16 cellular contexts compared by ENCODE assay signal in the genomic region with DNA sequence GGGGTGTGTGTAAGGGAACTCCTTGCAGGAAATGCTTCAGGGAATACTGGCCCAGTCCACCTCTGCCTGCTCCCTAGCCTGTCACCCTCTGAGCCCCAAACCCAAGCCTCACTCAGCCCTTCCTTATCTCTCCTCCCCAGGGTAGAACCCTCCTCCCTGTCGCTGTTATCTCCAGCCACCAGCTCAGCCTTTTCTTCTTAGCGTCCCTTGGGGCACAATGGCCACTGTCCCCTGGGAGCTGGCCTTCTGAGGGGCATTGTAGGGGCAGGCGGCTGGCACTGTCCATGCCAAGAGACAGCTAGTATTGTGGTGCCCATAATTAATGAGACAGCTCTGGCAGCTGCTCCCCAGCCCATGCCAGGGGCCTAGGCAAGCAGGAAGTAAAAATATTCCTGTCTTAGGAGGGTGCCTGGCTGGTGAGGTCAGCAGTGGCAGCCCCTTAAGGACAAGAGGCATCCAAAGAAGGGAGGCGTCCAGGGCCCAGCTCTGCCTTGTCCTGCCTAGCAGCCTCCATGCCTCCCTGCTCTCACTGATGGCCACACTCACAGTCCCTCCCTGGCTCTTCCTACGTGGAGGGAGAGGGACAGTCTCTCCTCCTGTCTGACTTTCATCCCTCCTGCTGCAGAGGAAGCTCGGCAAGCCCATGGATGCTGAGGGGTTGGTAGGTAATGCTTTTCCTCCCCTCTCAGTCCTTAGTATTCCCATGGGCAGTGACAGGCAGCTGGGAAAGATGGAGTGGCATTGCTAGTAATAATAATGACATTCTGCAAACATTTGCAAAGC. TPM values are rescaled to one million over a fixed set of nuclear protein-coding genes. Genes with fewer than 3 reads are reported as not detected.
DNase-seq lines count a peak whose midpoint lies in the region; FAIRE-seq and TF ChIP-seq lines count a peak whose summit lies in the region.
"Had no signal": no experiment of that assay in that cellular context is flagged by ENCODE, and none has a peak within 500 bp of the region (broad histone marks: within the 10 kb centered on the region; RNA-seq: fewer than 3 reads in every experiment).

No MANE protein-coding gene starts in this region.

- H3K79me2 ChIP-seq in neural progenitor cell (ENCODE audit: low read depth): no peaks in the 10 kb centered on the region

- no peak overlapping the region for H2AFZ ChIP-seq in neural progenitor cell (replicated peaks)

- peak overlapping the region; percentile 87 for H3K27ac Mint-ChIP-seq in neural progenitor cell
- H3K27ac Mint-ChIP-seq: activated B cell treated with CpG ODN at 0.5 μM for 24 hours; activated naive CD8-positive, alpha-beta T cell treated with anti-CD3 and anti-CD28 coated beads, Interleukin-2, amount 50 U/mL, for 24 hours had no signal

- peaks cover 0 to 3% (median 0%) of the 10 kb centered on the region in 11 experiments; a peak in 2 of 22 replicates for H4K20me1 ChIP-seq in BLaER1 treated with 17β-estradiol and CSF1 and Interleukin-3, amounts not matched to agents 10 nM and 100 nM
- H4K20me1 ChIP-seq in neural progenitor cell (ENCODE audit: low read depth): peaks cover 24% of the 10 kb centered on the region

- H3K27ac ChIP-seq in BLaER1 treated with 17β-estradiol and CSF1 and Interleukin-3, amounts not matched to agents 10 nM and 100 nM: peak overlapping the region in 5 of 11 experiments; percentile 6 to 45 (median 10); a peak in 6 of 22 replicates
- H3K27ac ChIP-seq in caudate nucleus (ENCODE audit: low read depth, low read length): peak overlapping the region; percentile 83
- no peak overlapping the region for H3K27ac ChIP-seq in neural progenitor cell

- H3K4me1 Mint-ChIP-seq in neural progenitor cell: peaks cover 45% of the 10 kb centered on the region

- H3K4me1 ChIP-seq in BLaER1 treated with 17β-estradiol and CSF1 and Interleukin-3, amounts not matched to agents 10 nM and 100 nM: peaks cover 41 to 76% (median 69%) of the 10 kb centered on the region in 10 experiments
- H3K4me1 ChIP-seq in neural progenitor cell: peaks cover 31% of the 10 kb centered on the region

- H3K9me3 Mint-ChIP-seq in neural progenitor cell: no peaks in the 10 kb centered on the region
- H3K9me3 Mint-ChIP-seq: activated B cell treated with CpG ODN at 0.5 μM for 24 hours; activated naive CD8-positive, alpha-beta T cell treated with anti-CD3 and anti-CD28 coated beads, Interleukin-2, amount 50 U/mL, for 24 hours had no signal

- no peaks in the 10 kb centered on the region for H3K9me3 ChIP-seq in BLaER1 treated with 17β-estradiol and CSF1 and Interleukin-3, amounts not matched to agents 10 nM and 100 nM (replicated peaks in 1 of 11)
- no peaks in the 10 kb centered on the region for H3K9me3 ChIP-seq in neural progenitor cell (ENCODE audit: low read depth)
- H3K9me3 ChIP-seq: upper lobe of left lung had no signal

- H3K36me3 Mint-ChIP-seq in neural progenitor cell: no peaks in the 10 kb centered on the region

- H3K4me3 ChIP-seq in BLaER1 treated with 17β-estradiol and CSF1 and Interleukin-3, amounts not matched to agents 10 nM and 100 nM: no peak overlapping the region
- no peak overlapping the region for H3K4me3 ChIP-seq in neural progenitor cell
- H3K4me3 ChIP-seq: lung, upper lobe of left lung had no signal

- peak overlapping the region in 9 of 11 experiments; percentile 0 to 56 (median 31); a peak in 15 of 22 replicates for H3K4me2 ChIP-seq in BLaER1 treated with 17β-estradiol and CSF1 and Interleukin-3, amounts not matched to agents 10 nM and 100 nM
- H3K4me2 ChIP-seq in neural progenitor cell: no peak overlapping the region

- H3K36me3 ChIP-seq in BLaER1 treated with 17β-estradiol and CSF1 and Interleukin-3, amounts not matched to agents 10 nM and 100 nM: no peaks in the 10 kb centered on the region
- H3K36me3 ChIP-seq in neural progenitor cell: no peaks in the 10 kb centered on the region
- H3K36me3 ChIP-seq: upper lobe of left lung had no signal

- H3K27me3 ChIP-seq in BLaER1 treated with 17β-estradiol and CSF1 and Interleukin-3, amounts not matched to agents 10 nM and 100 nM: peaks cover 0 to 18% (median 8%) of the 10 kb centered on the region in 11 experiments; a peak in 12 of 22 replicates
- peaks cover 63% of the 10 kb centered on the region for H3K27me3 ChIP-seq in neural progenitor cell

- FAIRE-seq in HTR-8/SVneo (lab: Jason Lieb, UNC): no peak
- FAIRE-seq: GM12891 had no signal

- TF ChIP-seq CTCF in neural progenitor cell (IDR thresholded peaks at IDR 0.05): no peak

- peaks cover 25% of the 10 kb centered on the region for H3F3A ChIP-seq in neural progenitor cell (ENCODE audit: low read depth)

- H3K27me3 Mint-ChIP-seq in neural progenitor cell (ENCODE audit: insufficient read depth, low read depth): peaks cover 4% of the 10 kb centered on the region
- H3K27me3 Mint-ChIP-seq: activated B cell treated with CpG ODN at 0.5 μM for 24 hours had no signal

- DNase-seq in NCI-H2029 (lab: John Stamatoyannopoulos, UW): peak; percentile 99
- DNase-seq in caudate nucleus (lab: John Stamatoyannopoulos, UW): peak in 56 of 61 donors; percentile 4 to 81 (median 52)
- no peak for DNase-seq in neural progenitor cell (ENCODE audit: low spot score)
- DNase-seq in epidermal melanocyte (ENCODE audit: insufficient read length, low spot score): no peak
- no peak for DNase-seq in RKO (ENCODE audit: low spot score)
- no peak for DNase-seq in HTR-8/SVneo (ENCODE audit: insufficient read length, low spot score)
- no peak for DNase-seq in activated effector memory CD4-positive, alpha-beta T cell treated with Interleukin-2 at 50 U/mL for 16 hours
- DNase-seq: activated B cell treated with CpG ODN at 0.5 μM for 24 hours; activated CD8-positive, alpha-beta memory T cell treated with anti-CD3 and anti-CD28 coated beads, Interleukin-2, amount 50 U/mL, for 4 hours; activated naive CD8-positive, alpha-beta T cell treated with anti-CD3 and anti-CD28 coated beads, Interleukin-2, amount 50 U/mL, for 24 hours; cortex of kidney; EL; upper lobe of left lung had no signal

- H3K4me3 Mint-ChIP-seq in neural progenitor cell: no peak overlapping the region
- H3K4me3 Mint-ChIP-seq: activated B cell treated with CpG ODN at 0.5 μM for 24 hours; activated naive CD8-positive, alpha-beta T cell treated with anti-CD3 and anti-CD28 coated beads, Interleukin-2, amount 50 U/mL, for 24 hours had no signal

- peak overlapping the region in 8 of 11 experiments; percentile 7 to 38 (median 16); a peak in 7 of 22 replicates for H3K9ac ChIP-seq in BLaER1 treated with 17β-estradiol and CSF1 and Interleukin-3, amounts not matched to agents 10 nM and 100 nM
- no peak overlapping the region for H3K9ac ChIP-seq in neural progenitor cell

RNA-seq across cellular contexts. Expression of a gene that starts 37.5 kb away (rescaled TPM):
- total RNA-seq in neural progenitor cell (ENCODE audit: low replicate concordance): 0.87 TPM in 1 of 2 replicates, not detected in the other

RNA-seq across cellular contexts. Expression of a gene that starts 41.1 kb away (rescaled TPM):
- 0.77 and 12.8 TPM in 2 replicates for total RNA-seq in neural progenitor cell (ENCODE audit: low replicate concordance)

Comparison
In these comparisons a context has a peak if more than half of its experiments do, and no peak if none do; other contexts are left out.
1. DNase-seq: peak in NCI-H2029 (single experiment) and caudate nucleus (56 of 61); none in neural progenitor cell (single experiment), epidermal melanocyte (single experiment), RKO (single experiment), HTR-8/SVneo (single experiment) and activated effector memory CD4-positive, alpha-beta T cell treated with Interleukin-2 at 50 U/mL for 16 hours (single experiment).